ENCODE assay signal across 16 cellular contexts in genomic region chr7:85237721-85238120, GRCh38. TPM values are rescaled to one million over a fixed set of nuclear protein-coding genes. Genes with fewer than 3 reads are reported as not detected.
A peak's percentile ranks its signal among the peaks of the same experiment; 100 is the strongest.
DNase-seq lines count a peak whose midpoint lies in the region; ATAC-seq and TF ChIP-seq lines count a peak whose summit lies in the region.
"Had no signal": no experiment of that assay in that cellular context is flagged by ENCODE, and none has a peak within 500 bp of the region (broad histone marks: within the 10 kb centered on the region; RNA-seq: fewer than 3 reads in every experiment).

No MANE protein-coding gene starts in this region.

- H3K79me2 ChIP-seq in PC-3 (ENCODE audit: low read length): no peaks in the 10 kb centered on the region

- POLR2A ChIA-PET in PC-3 (lab: Charles Lee; ENCODE audit: unreplicated experiment): no interaction called here

- no peaks in the 10 kb centered on the region for H3K36me3 ChIP-seq in PC-3 (ENCODE audit: low read depth, low read length)
- H3K36me3 ChIP-seq: SJSA1 had no signal

- DNase-seq in ELR (ENCODE audit: low read depth): peak; percentile 62
- DNase-seq in PC-3: peak; percentile 9
- DNase-seq in dedifferentiated amniotic fluid mesenchymal stem cell (ENCODE audit: extremely low spot score): peak; percentile 41
- no peak for DNase-seq in HT-29 (ENCODE audit: low spot score)
- DNase-seq in activated effector memory CD4-positive, alpha-beta T cell treated with Interleukin-2 at 50 U/mL for 16 hours: no peak
- DNase-seq in stimulated activated naive CD4-positive, alpha-beta T cell (lab: John Stamatoyannopoulos, UW): no peak
- DNase-seq: Caco-2, GF-D8, GOT3, NCI-H146, NCI-H2081 treated with DMSO at 0.1 percent for 48 hours, NCI-H2227 treated with DMSO at 0.1 percent for 48 hours, NCI-H526, OCI-M1 had no signal

- no peaks in the 10 kb centered on the region for H4K20me1 ChIP-seq in PC-3 (ENCODE audit: low read length)

- no peak overlapping the region for H3K27ac ChIP-seq in PC-3 (ENCODE audit: low read length)
- H3K27ac ChIP-seq: SJSA1 had no signal

- H3K9me3 ChIP-seq in PC-3 (ENCODE audit: low read length): no peaks in the 10 kb centered on the region
- H3K9me3 ChIP-seq: Caco-2, SJSA1 had no signal

- H2AFZ ChIP-seq in PC-3 (ENCODE audit: low read length): no peak overlapping the region

- TF ChIP-seq CTCF in PC-3 (conservative IDR thresholded peaks at IDR 0.05; ENCODE audit: low read depth, low read length): no peak

- intact Hi-C loops in PC-3 (cut with micrococcal nuclease): no loop called here

- no peaks in the 10 kb centered on the region for H3K27me3 ChIP-seq in PC-3 (ENCODE audit: low read length)
- H3K27me3 ChIP-seq: SJSA1 had no signal

- H3F3A ChIP-seq in PC-3 (ENCODE audit: low read length, unreplicated experiment): no peaks in the 10 kb centered on the region

- no peak overlapping the region for H3K4me3 ChIP-seq in PC-3 (ENCODE audit: low read length)
- H3K4me3 ChIP-seq: SJSA1 had no signal

- no TSS peak for BruUV-seq in PC-3 (replicated peaks; lab: Mats Ljungman, UMichigan)

- H3K4me2 ChIP-seq in PC-3 (ENCODE audit: low read length): no peak overlapping the region

- H3K9ac ChIP-seq in PC-3 (ENCODE audit: low read length): no peak overlapping the region

- ATAC-seq in PC-3 (no peak), HG02970 (IDR thresholded peaks at IDR 0.05; ENCODE audit: low FRiP score, unreplicated experiment) (no peak)

- no peaks in the 10 kb centered on the region for H3K4me1 ChIP-seq in PC-3 (ENCODE audit: insufficient read depth, low read length)
- H3K4me1 ChIP-seq: SJSA1 had no signal

- H3K9me2 ChIP-seq in PC-3 (replicated peaks; ENCODE audit: low read length): no peaks in the 10 kb centered on the region

- CTCF ChIA-PET in PC-3 (lab: Charles Lee): no interaction called here

RNA-seq across cellular contexts. Expression of gene SEMA3D, which starts 50.9 kb away (rescaled TPM):
- total RNA-seq in PC-3 (2014; rRNA removed): 4.0 and 4.8 TPM in 2 replicates
- not detected in 2 replicates for total RNA-seq in HT-29 (2014; rRNA removed; shearing (Covaris generic))

Comparison
In these comparisons a context has a peak if more than half of its experiments do, and no peak if none do; other contexts are left out.
1. DNase-seq: peak in ELR (single experiment), PC-3 (single experiment) and dedifferentiated amniotic fluid mesenchymal stem cell (single experiment); none in HT-29 (single experiment), activated effector memory CD4-positive, alpha-beta T cell treated with Interleukin-2 at 50 U/mL for 16 hours (single experiment) and stimulated activated naive CD4-positive, alpha-beta T cell (0 of 6).